Comparison of ENCODE assay signal across 8 cellular contexts in the genomic region with DNA sequence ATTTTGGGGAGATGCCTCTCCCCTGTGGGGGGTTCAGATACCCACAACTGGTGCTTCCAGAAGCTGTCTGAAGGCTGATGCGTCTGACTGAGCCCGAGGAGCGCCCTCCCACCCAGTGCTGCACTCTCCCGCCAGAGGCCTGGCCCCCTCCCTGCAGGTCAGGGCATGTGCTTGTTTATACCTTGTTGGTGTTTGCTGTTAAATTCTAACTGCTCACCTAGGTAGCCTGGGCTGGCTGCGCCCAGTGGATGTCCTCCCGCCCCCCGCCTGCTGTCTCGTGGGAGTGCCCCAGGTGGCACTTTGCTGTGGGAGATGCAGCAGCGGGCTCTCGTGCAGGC. TPM values are rescaled to one million over a fixed set of nuclear protein-coding genes. Genes with fewer than 3 reads are reported as not detected.
DNase-seq lines count a peak whose midpoint lies in the region; ATAC-seq and TF ChIP-seq lines count a peak whose summit lies in the region.

No MANE protein-coding gene starts in this region.

- 0 out of 2 replicates have a peak overlapping the region, but pooled peaks have one; percentile 39 for H3K14ac ChIP-seq in IMR-90 (replicated peaks; ENCODE audit: low read depth, low read length)

- H2BK15ac ChIP-seq in IMR-90 (ENCODE audit: low read depth, low read length), result no peak overlapping the region

- no peak overlapping the region for H4K91ac ChIP-seq in IMR-90 (ENCODE audit: insufficient read depth, low read depth, low read length)

- H2BK120ac ChIP-seq in IMR-90 (ENCODE audit: low read depth, low read length), result no peak overlapping the region

- BruUV-seq in IMR-90 (replicated peaks; lab: Mats Ljungman, UMichigan), result no TSS peak

- H3K27ac ChIP-seq in IMR-90 (ENCODE audit: insufficient read depth, low read length), result no peak overlapping the region
- peak overlapping the region; percentile 100 for H3K27ac ChIP-seq in left ventricle myocardium inferior (replicated peaks)
- H3K27ac ChIP-seq in spleen, result peak overlapping the region in 7 of 8 donors; percentile 1 to 100 (median 96)

- in situ Hi-C loops in IMR-90 (cut with MboI; ENCODE audit: low sequenced_read_pairs) (no loop called here), G401 (cut with HindIII; ENCODE audit: low sequenced_read_pairs) (no loop called here)

- no peak overlapping the region for H4K5ac ChIP-seq in IMR-90 (ENCODE audit: low read depth, low read length)

- H3K9me3 ChIP-seq in IMR-90 (ENCODE audit: control insufficient read depth, insufficient read depth, low read length) (no peaks in the 10 kb centered on the region), T-helper 17 cell (ENCODE audit: control insufficient read depth, low read length, poor library complexity, severe bottlenecking) (no peaks in the 10 kb centered on the region), left ventricle myocardium inferior (replicated peaks) (no peaks in the 10 kb centered on the region), spleen (no peaks in the 10 kb centered on the region)

- ATAC-seq in IMR-90 (ENCODE audit: low read depth) (no peak), T-helper 17 cell (no peak), GM19395 (IDR thresholded peaks at IDR 0.05; ENCODE audit: unreplicated experiment) (no peak), GM21576 (IDR thresholded peaks at IDR 0.05; ENCODE audit: unreplicated experiment) (no peak), GM21717 (IDR thresholded peaks at IDR 0.05; ENCODE audit: unreplicated experiment) (no peak)

- H3K23ac ChIP-seq in IMR-90 (ENCODE audit: low read depth, low read length), result no peak overlapping the region

- no peak overlapping the region for H3K18ac ChIP-seq in IMR-90 (ENCODE audit: low read depth, low read length)

- peaks cover 95% of the 10 kb centered on the region for H4K20me1 ChIP-seq in IMR-90 (ENCODE audit: insufficient read depth, low read length)

- no peaks in the 10 kb centered on the region for H3K36me3 ChIP-seq in IMR-90 (ENCODE audit: control insufficient read depth, insufficient read depth, low read length)
- H3K36me3 ChIP-seq in left ventricle myocardium inferior, result no peaks in the 10 kb centered on the region
- H3K36me3 ChIP-seq in spleen, result peaks cover 0 to 23% (median 0%) of the 10 kb centered on the region in 6 donors

- POLR2A ChIA-PET in IMR-90 (lab: Charles Lee; ENCODE audit: unreplicated experiment), result interaction anchor here (0.5 kb wide), 1 partner anchor 371 kb away, joined by 4 read pairs; no protein-coding TSS in a partner anchor

- no peaks in the 10 kb centered on the region for H3K27me3 Mint-ChIP-seq in T-helper 17 cell

- H3K4me3 Mint-ChIP-seq in T-helper 17 cell, result peak overlapping the region; percentile 87

- peaks cover 83% of the 10 kb centered on the region for H3K4me1 Mint-ChIP-seq in T-helper 17 cell

- TF ChIP-seq CTCF in IMR-90 (conservative IDR thresholded peaks at IDR 0.05; ENCODE audit: low read depth, low read length) (no peak), left ventricle myocardium inferior (IDR thresholded peaks at IDR 0.05; ENCODE audit: borderline replicate concordance) (no peak), spleen (IDR thresholded peaks at IDR 0.05 in 8 of 11, conservative IDR thresholded peaks at IDR 0.05 in 3 of 11) (no peak)

- H3K4me2 ChIP-seq in IMR-90 (ENCODE audit: low read depth, low read length), result no peak overlapping the region

- WGBS in IMR-90 (ENCODE audit: extremely low coverage in 2 of 2, insufficient read length in 1 of 2), 2 experiments, result no CpG with 5 or more reads among the region's 10 CpGs
- WGBS in spleen, 5 donors, result 66 to 84% (median 81%) methylated on average over 4 to 10 of the region's 10 CpGs

- H2BK20ac ChIP-seq in IMR-90 (ENCODE audit: low read depth, low read length), result no peak overlapping the region

- TF ChIP-seq POLR2A in IMR-90 (IDR thresholded peaks at IDR 0.05; ENCODE audit: low read depth, low read length) (no peak), spleen (IDR thresholded peaks at IDR 0.05) (no peak)

- H3K4ac ChIP-seq in IMR-90 (ENCODE audit: low read depth, low read length), result peak overlapping the region; percentile 8; the same call in 1 of the 2 replicates

- no peaks in the 10 kb centered on the region for H3K27me3 ChIP-seq in IMR-90 (ENCODE audit: control insufficient read depth, insufficient read depth, low read length)
- H3K27me3 ChIP-seq in left ventricle myocardium inferior (ENCODE audit: low read depth), result no peaks in the 10 kb centered on the region
- no peaks in the 10 kb centered on the region for H3K27me3 ChIP-seq in spleen (replicated peaks in 1 of 7)

- peak overlapping the region; percentile 1 for H2BK5ac ChIP-seq in IMR-90 (ENCODE audit: low read depth, low read length, poor library complexity, severe bottlenecking)

- dilution Hi-C loops in IMR-90 (cut with HindIII; ENCODE audit: low sequenced_read_pairs, unreplicated experiment), result no loop called here

- peak overlapping the region; percentile 10 for H2AK5ac ChIP-seq in IMR-90 (ENCODE audit: low read depth, low read length)

- peaks cover 47% of the 10 kb centered on the region for H3K9me1 ChIP-seq in IMR-90 (ENCODE audit: insufficient read depth, low read length)

- H3K56ac ChIP-seq in IMR-90 (ENCODE audit: extremely low read depth, insufficient read depth, low read length), result no peak overlapping the region

- TF ChIP-seq RAD21 in IMR-90 (IDR thresholded peaks at IDR 0.05; ENCODE audit: low read length), result no peak

- no peak overlapping the region for H3K4me3 ChIP-seq in IMR-90 (ENCODE audit: insufficient read depth, low read depth, low read length)
- H3K4me3 ChIP-seq in left ventricle myocardium inferior, result peak overlapping the region; percentile 36
- H3K4me3 ChIP-seq in spleen, result no peak overlapping the region

- H2AFZ ChIP-seq in IMR-90 (replicated peaks; ENCODE audit: low read length, poor library complexity), result peak overlapping the region; percentile 52

- H3K4me1 ChIP-seq in IMR-90 (ENCODE audit: control insufficient read depth, insufficient read depth, low read length), result peaks cover 13% of the 10 kb centered on the region
- peaks cover 99% of the 10 kb centered on the region for H3K4me1 ChIP-seq in left ventricle myocardium inferior
- peaks cover 40 to 100% (median 99%) of the 10 kb centered on the region in 6 donors for H3K4me1 ChIP-seq in spleen

- no peak for DNase-seq in IMR-90
- DNase-seq in T-helper 17 cell, result no peak
- DNase-seq in left ventricle myocardium inferior, result no peak
- DNase-seq in spleen, result no peak
- no peak for DNase-seq in G401 (ENCODE audit: low spot score)

- CTCF ChIA-PET in IMR-90 (lab: Yijun Ruan, JAX), result no interaction called here

- H3K27ac Mint-ChIP-seq in T-helper 17 cell, result peak overlapping the region; percentile 99

- no peak overlapping the region for H2AK9ac ChIP-seq in IMR-90 (replicated peaks; ENCODE audit: low read depth, low read length, poor library complexity)

- H4K8ac ChIP-seq in IMR-90 (ENCODE audit: low read depth in 2 of 2, low read length in 2 of 2), result peak overlapping the region in 1 of 2 experiments; percentile 50; a peak in 1 of 4 replicates

- H3K9ac ChIP-seq in IMR-90 (ENCODE audit: low read depth, low read length), result no peak overlapping the region

- peaks cover 44 to 98% of the 10 kb centered on the region in 2 experiments for H3K79me1 ChIP-seq in IMR-90 (ENCODE audit: low read depth in 1 of 2, low read length in 2 of 2)

- H3K36me3 Mint-ChIP-seq in T-helper 17 cell (ENCODE audit: low read depth), result peaks cover 3% of the 10 kb centered on the region

- intact Hi-C loops in IMR-90 (cut with micrococcal nuclease) (no loop called here), left ventricle myocardium inferior (cut with micrococcal nuclease) (loop anchor here (10.0 kb wide), 1 partner anchor 55 kb away; no protein-coding TSS in a partner anchor), spleen (cut with DNase I; ENCODE audit: low total_unique reads) (loop anchor here (10.0 kb wide), 1 partner anchor 55 kb away; no protein-coding TSS in a partner anchor)

TF ChIP-seq in IMR-90, 13 proteins besides CTCF, POLR2A, EP300 and RAD21 (continues in another document):
- no peak for TF ChIP-seq RFX5 (IDR thresholded peaks at IDR 0.05; ENCODE audit: low read depth, low read length)
- TF ChIP-seq, protein P1, sequence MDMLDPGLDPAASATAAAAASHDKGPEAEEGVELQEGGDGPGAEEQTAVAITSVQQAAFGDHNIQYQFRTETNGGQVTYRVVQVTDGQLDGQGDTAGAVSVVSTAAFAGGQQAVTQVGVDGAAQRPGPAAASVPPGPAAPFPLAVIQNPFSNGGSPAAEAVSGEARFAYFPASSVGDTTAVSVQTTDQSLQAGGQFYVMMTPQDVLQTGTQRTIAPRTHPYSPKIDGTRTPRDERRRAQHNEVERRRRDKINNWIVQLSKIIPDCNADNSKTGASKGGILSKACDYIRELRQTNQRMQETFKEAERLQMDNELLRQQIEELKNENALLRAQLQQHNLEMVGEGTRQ (IDR thresholded peaks at IDR 0.05; ENCODE audit: low read depth, low read length), result no peak
- TF ChIP-seq CHD1 (IDR thresholded peaks at IDR 0.05; ENCODE audit: low read depth, low read length), result no peak
- no peak for TF ChIP-seq RCOR1 (IDR thresholded peaks at IDR 0.05; ENCODE audit: insufficient replicate concordance, low read length)
- no peak for TF ChIP-seq CEBPB (IDR thresholded peaks at IDR 0.05; ENCODE audit: low read depth, low read length)
- no peak for TF ChIP-seq NFE2L2 (IDR thresholded peaks at IDR 0.05; ENCODE audit: low read depth, low read length)
- TF ChIP-seq, protein P2, sequence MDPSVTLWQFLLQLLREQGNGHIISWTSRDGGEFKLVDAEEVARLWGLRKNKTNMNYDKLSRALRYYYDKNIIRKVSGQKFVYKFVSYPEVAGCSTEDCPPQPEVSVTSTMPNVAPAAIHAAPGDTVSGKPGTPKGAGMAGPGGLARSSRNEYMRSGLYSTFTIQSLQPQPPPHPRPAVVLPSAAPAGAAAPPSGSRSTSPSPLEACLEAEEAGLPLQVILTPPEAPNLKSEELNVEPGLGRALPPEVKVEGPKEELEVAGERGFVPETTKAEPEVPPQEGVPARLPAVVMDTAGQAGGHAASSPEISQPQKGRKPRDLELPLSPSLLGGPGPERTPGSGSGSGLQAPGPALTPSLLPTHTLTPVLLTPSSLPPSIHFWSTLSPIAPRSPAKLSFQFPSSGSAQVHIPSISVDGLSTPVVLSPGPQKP (IDR thresholded peaks at IDR 0.05; ENCODE audit: borderline replicate concordance, low read depth, low read length), result no peak
- TF ChIP-seq MAZ (IDR thresholded peaks at IDR 0.05; ENCODE audit: borderline replicate concordance, low read depth, low read length), result no peak
- TF ChIP-seq BHLHE40 (IDR thresholded peaks at IDR 0.05; ENCODE audit: low read depth, low read length), result no peak
- no peak for TF ChIP-seq SMC3 (IDR thresholded peaks at IDR 0.05; ENCODE audit: low read depth, low read length)
- no peak for TF ChIP-seq MAFK (IDR thresholded peaks at IDR 0.05; ENCODE audit: low read depth, low read length)

RNA-seq across cellular contexts. Expression of a gene that starts 12.9 kb away (rescaled TPM):
- 9.5 and 10.8 TPM in 2 replicates for total RNA-seq in IMR-90 (2012; rRNA removed)
- 10.6 and 11.8 TPM in 2 replicates for polyA plus RNA-seq in IMR-90 (2012; rRNA removed)
- 4.8 and 6.4 TPM in 2 replicates for polyA plus RNA-seq in IMR-90 (2012; cell fraction: cytosol; rRNA removed)
- 5.8 and 7.8 TPM in 2 replicates for polyA plus RNA-seq in IMR-90 (2012; cell fraction: nucleus; rRNA removed; ENCODE audit: low replicate concordance)
- 100 to 1,000 TPM; 184 to 226 TPM for total RNA-seq in T-helper 17 cell
- 62.3 TPM for total RNA-seq in left ventricle myocardium inferior
- 100 to 1,000 TPM in 1 of 7 donors, 10 to 100 TPM in 6; 71.6 to 111 (median 85.8) TPM for total RNA-seq in spleen
- 10 to 100 TPM; 21.8 to 43.3 (median 43.1) TPM for polyA plus RNA-seq in spleen
- total RNA-seq in G401 (2014; rRNA removed; shearing (Covaris generic)), result 7.6 and 14.2 TPM in 2 replicates
